ENCODE assay signal across 1 cellular context in genomic region chr6:107114872-107115694, GRCh38.
TF ChIP-seq lines count a peak whose summit lies in the region.

Gene BEND3 (minus strand): TSS chr6:107115515. CDS start chr6:107099285, 16,230 bp downstream.

TF ChIP-seq in H1, 55 proteins besides CTCF, POLR2A, EP300 and RAD21:
- no peak for TF ChIP-seq KDM5A (IDR thresholded peaks at IDR 0.05; ENCODE audit: low read length)
- peak; percentile 72 for TF ChIP-seq POLR2AphosphoS5 (IDR thresholded peaks at IDR 0.05; ENCODE audit: low read depth, low read length)
- 0 out of 2 replicates have a peak, but pooled peaks have one; percentile 5 for TF ChIP-seq BACH1 (IDR thresholded peaks at IDR 0.05; ENCODE audit: low read length)
- 0 out of 2 replicates have a peak, but pooled peaks have one; percentile 10 for TF ChIP-seq TAF1 (IDR thresholded peaks at IDR 0.05; ENCODE audit: low read depth, low read length)
- TF ChIP-seq BRCA1 (IDR thresholded peaks at IDR 0.05; ENCODE audit: low read depth, low read length) = no peak
- peak; percentile 59 for TF ChIP-seq TAF7 (optimal IDR thresholded peaks at IDR 0.05; ENCODE audit: borderline replicate concordance, low read depth, low read length)
- no peak for TF ChIP-seq POU5F1 (IDR thresholded peaks at IDR 0.05; ENCODE audit: low read depth, low read length)
